ENCODE assay signal across 20 cellular contexts in genomic region chr9:132894343-132894742, GRCh38. TPM values are rescaled to one million over a fixed set of nuclear protein-coding genes. Genes with fewer than 3 reads are reported as not detected.
DNase-seq lines count a peak whose midpoint lies in the region; ATAC-seq and TF ChIP-seq lines count a peak whose summit lies in the region.
"Had no signal": no experiment of that assay in that cellular context is flagged by ENCODE, and none has a peak within 500 bp of the region (broad histone marks: within the 10 kb centered on the region; RNA-seq: fewer than 3 reads in every experiment).

No MANE protein-coding gene starts in this region.

- no peaks in the 10 kb centered on the region for H3K9me3 ChIP-seq in esophagus (ENCODE audit: control insufficient read depth in 2 of 2, insufficient read depth in 1 of 2, low read depth in 1 of 2, low read length in 1 of 2)
- no peaks in the 10 kb centered on the region for H3K9me3 ChIP-seq in stomach
- H3K9me3 ChIP-seq: psoas muscle, SJSA1, spleen, tibial artery had no signal

- H3K27ac ChIP-seq in esophagus (ENCODE audit: low read depth in 2 of 2, low read length in 1 of 2) (peak overlapping the region; percentile 64 to 85), stomach (no peak overlapping the region)
- H3K27ac ChIP-seq: coronary artery, psoas muscle, SJSA1, spleen, tibial artery had no signal

- no peak for ATAC-seq in GM21786 (IDR thresholded peaks at IDR 0.05; ENCODE audit: unreplicated experiment)
- ATAC-seq in GM18858 (IDR thresholded peaks at IDR 0.05; ENCODE audit: unreplicated experiment) = no peak
- ATAC-seq: activated T-cell treated with anti-CD3 and anti-CD28 coated beads, Interleukin-2, amount 50 U/mL, for 4 hours; natural killer cell treated with Interleukin-12 subunit alpha and Interleukin-12 subunit beta and Interleukin-15 and Interleukin-18, amount 100 ng/mL, for 72 hours; psoas muscle had no signal

- peaks cover 9 to 26% of the 10 kb centered on the region in 2 donors for H3K36me3 ChIP-seq in esophagus (ENCODE audit: control insufficient read depth in 2 of 2, insufficient read depth in 2 of 2, low read length in 1 of 2)
- peaks cover 39 to 91% (median 79%) of the 10 kb centered on the region in 4 donors for H3K36me3 ChIP-seq in stomach

- H3K4me1 ChIP-seq in esophagus (ENCODE audit: control insufficient read depth in 2 of 2, insufficient read depth in 2 of 2, low read length in 1 of 2) (peaks cover 0 to 14% of the 10 kb centered on the region in 2 donors), stomach (peaks cover 0 to 16% (median 12%) of the 10 kb centered on the region in 4 donors)
- H3K4me1 ChIP-seq: psoas muscle, SJSA1 had no signal

- intact Hi-C loops in stomach (cut with DNase I; ENCODE audit: low total_unique reads) = no loop called here

- peak; percentile 77 for DNase-seq in HPDE6-E6E7 (ENCODE audit: extremely low spot score)
- peak; percentile 87 for DNase-seq in NCI-H2171 treated with DMSO at 0.1 percent for 48 hours (lab: John Stamatoyannopoulos, UW)
- peak; percentile 44 for DNase-seq in stomach
- no peak for DNase-seq in middle frontal gyrus (ENCODE audit: extremely low spot score, low spot score)
- DNase-seq in activated naive CD4-positive, alpha-beta T cell treated with Interleukin-2 at 50 U/mL for 16 hours = no peak
- DNase-seq: activated CD4-positive, alpha-beta T cell treated with anti-CD3 and anti-CD28 coated beads, Interleukin-2, amount 50 U/mL, for 48 hours; activated T-cell treated with anti-CD3 and anti-CD28 coated beads, Interleukin-2, amount 50 U/mL, for 4 hours; GF-D8; IMR-90; NCI-H1048; NCI-H226; psoas muscle; spleen; tibial artery had no signal

- no peak for TF ChIP-seq EP300 in stomach (IDR thresholded peaks at IDR 0.05)

- WGBS in esophagus, 2 donors = 51 to 57% methylated on average over 4 of the region's 4 CpGs
- 41 to 62% (median 53%) methylated on average over 4 of the region's 4 CpGs for WGBS in stomach, 5 donors

- TF ChIP-seq POLR2A in stomach (IDR thresholded peaks at IDR 0.05) = no peak

- TF ChIP-seq CTCF in stomach (IDR thresholded peaks at IDR 0.05) = no peak

- no peak overlapping the region for H3K4me3 ChIP-seq in esophagus (ENCODE audit: low read depth in 1 of 2, low read length in 2 of 2)
- no peak overlapping the region for H3K4me3 ChIP-seq in stomach
- H3K4me3 ChIP-seq: coronary artery, psoas muscle, SJSA1, spleen, tibial artery had no signal

- H3K27me3 ChIP-seq in esophagus (ENCODE audit: control insufficient read depth in 1 of 2, insufficient read depth in 2 of 2, low read length in 2 of 2) (no peaks in the 10 kb centered on the region), stomach (no peaks in the 10 kb centered on the region)
- H3K27me3 ChIP-seq: SJSA1, spleen, tibial artery had no signal

RNA-seq across cellular contexts. Expression of gene SPACA9, which starts 15.6 kb away (rescaled TPM):
- polyA plus RNA-seq in esophagus (1 to 10 TPM; 6.3 to 6.5 TPM), stomach (1 to 10 TPM; 1.8 to 4.8 (median 3.4) TPM)
- total RNA-seq in stomach = 1 to 10 TPM in 1 of 5 donors, under 1 TPM in 2, not detected in 2; 0.29 to 2.2 (median 0.55) TPM

RNA-seq across cellular contexts. Expression of gene AK8, which starts 16.3 kb away (rescaled TPM):
- polyA plus RNA-seq in esophagus = under 1 TPM; 0.39 to 0.58 TPM
- total RNA-seq in stomach = under 1 TPM in 1 of 5 donors, not detected in 4; 0.89 TPM
- under 1 TPM in 2 of 3 donors, not detected in 1; 0.56 to 0.60 TPM for polyA plus RNA-seq in stomach
- total RNA-seq: activated T-cell treated with anti-CD3 and anti-CD28 coated beads, Interleukin-2, amount 50 U/mL, for 4 hours; natural killer cell treated with Interleukin-12 subunit alpha and Interleukin-12 subunit beta and Interleukin-15 and Interleukin-18, amount 100 ng/mL, for 72 hours; psoas muscle had no signal

RNA-seq across cellular contexts. Expression of gene TSC1, which starts 50.1 kb away (rescaled TPM):
- 10 to 100 TPM in 1 of 2 donors, 1 to 10 TPM in 1; 8.9 to 14.3 TPM for polyA plus RNA-seq in esophagus
- 100 to 1,000 TPM in 1 of 5 donors, 10 to 100 TPM in 4; 23.2 to 120 (median 49.9) TPM for total RNA-seq in stomach
- polyA plus RNA-seq in stomach = 10 to 100 TPM in 1 of 3 donors, 1 to 10 TPM in 2; 6.7 to 10.3 (median 7.1) TPM

Comparison
In these comparisons a context has a peak if more than half of its experiments do, and no peak if none do; other contexts are left out.
1. DNase-seq: peak in HPDE6-E6E7 (single experiment), NCI-H2171 treated with DMSO at 0.1 percent for 48 hours (single experiment) and stomach (single experiment); none in middle frontal gyrus (single experiment) and activated naive CD4-positive, alpha-beta T cell treated with Interleukin-2 at 50 U/mL for 16 hours (single experiment).
2. H3K27ac ChIP-seq: peak in esophagus (2 of 2); none in stomach (0 of 5).